Comparison of ENCODE assay signal across 22 cellular contexts in the genomic region with DNA sequence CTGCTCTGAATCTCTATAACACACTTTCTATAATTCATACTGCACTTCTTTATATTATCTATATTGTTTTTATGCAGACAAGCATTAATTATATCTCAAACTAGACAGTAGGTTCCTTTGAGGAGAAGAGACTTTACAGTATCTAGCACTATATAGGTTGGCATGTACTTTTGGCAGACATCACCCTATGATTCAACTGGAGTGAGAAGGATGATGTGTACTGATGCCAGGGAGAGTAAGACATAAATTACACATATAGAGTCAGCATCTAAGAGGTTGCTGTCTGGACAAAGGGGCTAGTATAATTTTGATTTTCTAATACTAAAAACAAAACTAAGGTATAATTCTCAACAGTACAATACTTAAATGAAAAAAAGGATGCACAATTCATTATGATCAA.
"Had no signal": no experiment of that assay in that cellular context is flagged by ENCODE, and none has a peak within 500 bp of the region (broad histone marks: within the 10 kb centered on the region; RNA-seq: fewer than 3 reads in every experiment).

No MANE protein-coding gene starts in this region.

- DNase-seq: dermis blood vessel endothelial cell; erythroblast; glutamatergic neuron; immature natural killer cell; left cardiac atrium; left ventricle myocardium inferior; lower lobe of right lung; mesenchymal stem cell; midbrain; occipital lobe; pancreas; right cardiac atrium; stimulated activated CD4-positive, alpha-beta T cell treated with anti-CD3 and anti-CD28 coated beads, Interleukin-4, amount 100 ng/mL, for 1 hour; stimulated activated CD8-positive, alpha-beta memory T cell treated with anti-CD3 and anti-CD28 coated beads, Interleukin-4, amount 100 ng/mL, for 48 hours; stimulated activated naive CD8-positive, alpha-beta T cell treated with anti-CD3 and anti-CD28 coated beads, Interleukin-15, Interleukin-2, amounts not matched to agents 100 U/mL and 50 U/mL, for 24 hours; thyroid gland had no signal

- H3K4me3 ChIP-seq: gastroesophageal sphincter, left ventricle myocardium inferior, lower lobe of right lung, pancreas, suprapubic skin, thyroid gland had no signal

- H3K27me3 ChIP-seq: gastroesophageal sphincter, suprapubic skin, thyroid gland had no signal

- H3K9me3 Mint-ChIP-seq: immature natural killer cell; nephron; stimulated activated effector memory CD8-positive, alpha-beta T cell treated with anti-CD3 and anti-CD28 coated beads, Interleukin-12 subunit alpha, Interleukin-12 subunit beta, amount 100 ng/mL, for 72 hours; type B pancreatic cell had no signal

- H3K4me3 Mint-ChIP-seq: immature natural killer cell; nephron; stimulated activated effector memory CD8-positive, alpha-beta T cell treated with anti-CD3 and anti-CD28 coated beads, Interleukin-12 subunit alpha, Interleukin-12 subunit beta, amount 100 ng/mL, for 72 hours; type B pancreatic cell had no signal

- H3K4me1 ChIP-seq: gastroesophageal sphincter, lower lobe of right lung, pancreas, suprapubic skin, thyroid gland had no signal

- H3K27ac Mint-ChIP-seq: immature natural killer cell; nephron; progenitor cell of endocrine pancreas; stimulated activated effector memory CD8-positive, alpha-beta T cell treated with anti-CD3 and anti-CD28 coated beads, Interleukin-12 subunit alpha, Interleukin-12 subunit beta, amount 100 ng/mL, for 72 hours; type B pancreatic cell had no signal

- H3K4me1 Mint-ChIP-seq: nephron; stimulated activated effector memory CD8-positive, alpha-beta T cell treated with anti-CD3 and anti-CD28 coated beads, Interleukin-12 subunit alpha, Interleukin-12 subunit beta, amount 100 ng/mL, for 72 hours had no signal

- H3K27ac ChIP-seq: gastroesophageal sphincter, left ventricle myocardium inferior, lower lobe of right lung, pancreas, suprapubic skin, thyroid gland had no signal

- H3K36me3 ChIP-seq: gastroesophageal sphincter, left ventricle myocardium inferior, lower lobe of right lung, pancreas, suprapubic skin, thyroid gland had no signal

- H3K27me3 Mint-ChIP-seq: progenitor cell of endocrine pancreas, type B pancreatic cell had no signal

- H3K9me3 ChIP-seq: gastroesophageal sphincter, left ventricle myocardium inferior, lower lobe of right lung, pancreas, suprapubic skin, thyroid gland had no signal

- ATAC-seq: gastroesophageal sphincter; left cardiac atrium; lower lobe of right lung; pancreas; right cardiac atrium; stimulated activated effector memory CD8-positive, alpha-beta T cell treated with anti-CD3 and anti-CD28 coated beads, Interleukin-12 subunit alpha, Interleukin-12 subunit beta, amount 100 ng/mL, for 72 hours; stimulated activated naive CD8-positive, alpha-beta T cell treated with anti-CD3 and anti-CD28 coated beads, Interleukin-15, Interleukin-2, amounts not matched to agents 100 U/mL and 50 U/mL, for 24 hours had no signal

- H3K36me3 Mint-ChIP-seq: immature natural killer cell; stimulated activated effector memory CD8-positive, alpha-beta T cell treated with anti-CD3 and anti-CD28 coated beads, Interleukin-12 subunit alpha, Interleukin-12 subunit beta, amount 100 ng/mL, for 72 hours; type B pancreatic cell had no signal
